ENCODE assay signal across 1 cellular context in genomic region chr6:43984442-43985321, GRCh38.
TF ChIP-seq lines count a peak whose summit lies in the region.

No MANE protein-coding gene starts in this region.

TF ChIP-seq in IMR-90, 13 proteins besides CTCF, POLR2A, EP300 and RAD21:
- TF ChIP-seq RFX5 (IDR thresholded peaks at IDR 0.05; ENCODE audit: low read depth, low read length) (peak; percentile 61), ELK1 (IDR thresholded peaks at IDR 0.05; ENCODE audit: borderline replicate concordance, low read depth, low read length) (no peak)
